ENCODE assay signal across 24 cellular contexts in the genomic region with DNA sequence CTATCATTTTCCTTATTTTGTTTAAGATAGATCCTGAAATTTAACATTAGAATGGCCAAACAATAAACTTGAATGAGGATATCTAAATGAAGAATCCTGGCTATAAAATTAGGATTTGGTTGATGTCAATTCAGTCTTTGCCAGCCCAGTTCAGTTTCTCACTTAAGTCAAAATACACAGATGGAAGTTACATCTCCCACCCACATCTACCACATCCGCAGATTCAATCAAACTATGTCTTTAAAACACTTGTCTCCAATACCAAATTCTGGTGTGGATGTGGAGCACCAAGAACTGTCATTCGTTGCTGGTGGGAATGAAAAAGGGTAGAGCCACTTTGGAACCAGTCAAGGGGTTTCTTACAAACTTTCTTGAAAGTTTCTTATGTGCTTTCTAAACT.
"Had no signal": no experiment of that assay in that cellular context is flagged by ENCODE, and none has a peak within 500 bp of the region (broad histone marks: within the 10 kb centered on the region; RNA-seq: fewer than 3 reads in every experiment).

No MANE protein-coding gene starts in this region.

- H3K27ac ChIP-seq: ascending aorta, brain microvascular endothelial cell, spleen, upper lobe of right lung had no signal

- H3K4me1 ChIP-seq: upper lobe of right lung had no signal

- H3K36me3 ChIP-seq: neural progenitor cell had no signal

- H3K27me3 Mint-ChIP-seq: activated naive CD8-positive, alpha-beta T cell treated with anti-CD3 and anti-CD28 coated beads, Interleukin-2, amount 10 ng/mL, durations not matched to agents 7 days and 5 days; memory B cell; naive thymus-derived CD4-positive, alpha-beta T cell had no signal

- H3K9me3 ChIP-seq: ascending aorta, spleen, upper lobe of right lung had no signal

- ATAC-seq: esophagus mucosa; naive thymus-derived CD4-positive, alpha-beta T cell; right cardiac atrium; stimulated activated naive CD8-positive, alpha-beta T cell treated with anti-CD3 and anti-CD28 coated beads, Interleukin-15, Interleukin-2, amounts not matched to agents 100 U/mL and 50 U/mL, for 24 hours; upper lobe of right lung had no signal

- DNase-seq: activated CD4-positive, alpha-beta T cell treated with anti-CD3 and anti-CD28 coated beads for 4 hours; activated CD4-positive, alpha-beta T cell treated with anti-CD3 and anti-CD28 coated beads, Interleukin-2, amount 50 U/mL, for 4 hours; activated effector memory CD4-positive, alpha-beta T cell treated with Interleukin-2 at 50 U/mL for 16 hours; activated naive CD4-positive, alpha-beta T cell treated with Interleukin-2 at 50 U/mL for 16 hours; activated naive CD8-positive, alpha-beta T cell treated with anti-CD3 and anti-CD28 coated beads, Interleukin-2, amount 10 ng/mL, durations not matched to agents 7 days and 5 days; activated T-cell treated with anti-CD3 and anti-CD28 coated beads, Interleukin-2, amount 50 U/mL, for 48 hours; brain microvascular endothelial cell; cortex of kidney; endodermal cell; foreskin fibroblast; head of caudate nucleus; hypothalamus; midbrain; naive thymus-derived CD4-positive, alpha-beta T cell; posterior cingulate gyrus; right cardiac atrium; spleen; stimulated activated naive CD8-positive, alpha-beta T cell treated with anti-CD3 and anti-CD28 coated beads, Interleukin-15, Interleukin-2, amounts not matched to agents 100 U/mL and 50 U/mL, for 24 hours; substantia nigra; upper lobe of right lung had no signal

- H3K4me2 ChIP-seq: neural progenitor cell had no signal

- H3K27ac Mint-ChIP-seq: endodermal cell, memory B cell, neural progenitor cell had no signal

- H3K4me3 Mint-ChIP-seq: activated naive CD8-positive, alpha-beta T cell treated with anti-CD3 and anti-CD28 coated beads, Interleukin-2, amount 10 ng/mL, durations not matched to agents 7 days and 5 days; endodermal cell; memory B cell; neural progenitor cell had no signal

- H2AFZ ChIP-seq: neural progenitor cell had no signal

- H3K9me3 Mint-ChIP-seq: activated naive CD8-positive, alpha-beta T cell treated with anti-CD3 and anti-CD28 coated beads, Interleukin-2, amount 10 ng/mL, durations not matched to agents 7 days and 5 days; endodermal cell; neural progenitor cell had no signal

- H3K4me3 ChIP-seq: ascending aorta, neural progenitor cell, spleen, upper lobe of right lung had no signal

- H3K9ac ChIP-seq: neural progenitor cell had no signal

- H3K27me3 ChIP-seq: ascending aorta, brain microvascular endothelial cell, neural progenitor cell, spleen, upper lobe of right lung had no signal
